17 cellular contexts compared by ENCODE assay signal in genomic region chr7:38907066-38907465, GRCh38. TPM values are rescaled to one million over a fixed set of nuclear protein-coding genes. Genes with fewer than 3 reads are reported as not detected.
A peak's percentile ranks its signal among the peaks of the same experiment; 100 is the strongest.
DNase-seq lines count a peak whose midpoint lies in the region; ATAC-seq and TF ChIP-seq lines count a peak whose summit lies in the region.
"Had no signal": no experiment of that assay in that cellular context is flagged by ENCODE, and none has a peak within 500 bp of the region (broad histone marks: within the 10 kb centered on the region; RNA-seq: fewer than 3 reads in every experiment).

No MANE protein-coding gene starts in this region.

- no peaks in the 10 kb centered on the region for H3K27me3 ChIP-seq in CD8-positive, alpha-beta memory T cell (ENCODE audit: insufficient read depth, low read length, poor library complexity, severe bottlenecking)
- no peaks in the 10 kb centered on the region for H3K27me3 ChIP-seq in upper lobe of left lung
- H3K27me3 ChIP-seq: esophagus muscularis mucosa, spleen had no signal

- POLR2A ChIA-PET in CD8-positive, alpha-beta memory T cell (lab: Charles Lee) = no interaction called here
- POLR2A ChIA-PET in OCI-LY7 (lab: Charles Lee) = interaction anchor here (0.7 kb wide), 2 partner anchors 10 to 11 kb away, joined by 4 to 5 read pairs; no protein-coding TSS in a partner anchor

- no peaks in the 10 kb centered on the region; the same call in 1 of the 2 replicates for H3K9me2 ChIP-seq in OCI-LY7 (ENCODE audit: insufficient read depth, low read length)

- no peak for TF ChIP-seq POLR2A in upper lobe of left lung (IDR thresholded peaks at IDR 0.05)

- no peaks in the 10 kb centered on the region for H4K20me1 ChIP-seq in OCI-LY7 (ENCODE audit: insufficient read depth, low read length)

- no peak overlapping the region for H2AFZ ChIP-seq in OCI-LY7 (ENCODE audit: low read length)

- H3K4me2 ChIP-seq in OCI-LY7 (ENCODE audit: low read length) = peak overlapping the region; percentile 100; the same call in 1 of the 2 replicates

- TF ChIP-seq CTCF in CD14-positive monocyte (IDR thresholded peaks at IDR 0.05) (no peak), OCI-LY7 (conservative IDR thresholded peaks at IDR 0.05; ENCODE audit: low read length) (no peak), upper lobe of left lung (IDR thresholded peaks at IDR 0.05) (no peak)

- TF ChIP-seq EP300 in upper lobe of left lung (IDR thresholded peaks at IDR 0.05) = no peak

- H3K27ac ChIP-seq in CD8-positive, alpha-beta memory T cell (ENCODE audit: low read depth, low read length) = no peak overlapping the region
- H3K27ac ChIP-seq in OCI-LY7 (ENCODE audit: low read depth, low read length, poor library complexity, severe bottlenecking) = no peak overlapping the region
- H3K27ac ChIP-seq in upper lobe of left lung = no peak overlapping the region
- H3K27ac ChIP-seq: C4-2B, esophagus muscularis mucosa, prostate gland, spleen had no signal

- H3K27ac Mint-ChIP-seq in CD14-positive monocyte = peak overlapping the region in 6 of 7 donors; percentile 31 to 82 (median 66)
- no peak overlapping the region for H3K27ac Mint-ChIP-seq in CD8-positive, alpha-beta memory T cell
- no peak overlapping the region for H3K27ac Mint-ChIP-seq in immature natural killer cell
- H3K27ac Mint-ChIP-seq: activated CD4-positive, alpha-beta T cell treated with anti-CD3 and anti-CD28 coated beads, Interleukin-2, amount 10 ng/mL, durations not matched to agents 24 days and 14 days had no signal

- H3K4me3 ChIP-seq in CD8-positive, alpha-beta memory T cell (ENCODE audit: low read length) = no peak overlapping the region
- H3K4me3 ChIP-seq in OCI-LY7 (ENCODE audit: low read depth, low read length, poor library complexity, severe bottlenecking) (no peak overlapping the region), upper lobe of left lung (no peak overlapping the region)
- H3K4me3 ChIP-seq: esophagus muscularis mucosa, prostate gland had no signal

- H3K36me3 ChIP-seq in CD8-positive, alpha-beta memory T cell (ENCODE audit: insufficient read depth, low read length) = no peaks in the 10 kb centered on the region
- H3K36me3 ChIP-seq in OCI-LY7 (ENCODE audit: insufficient read depth, low read length) = no peaks in the 10 kb centered on the region
- no peaks in the 10 kb centered on the region for H3K36me3 ChIP-seq in upper lobe of left lung
- H3K36me3 ChIP-seq: esophagus muscularis mucosa, prostate gland, spleen had no signal

- peaks cover 6% of the 10 kb centered on the region; the same call in 1 of the 2 replicates for H3K79me2 ChIP-seq in OCI-LY7 (ENCODE audit: insufficient read depth, low read depth, low read length)

- peaks cover 0 to 6% of the 10 kb centered on the region in 2 donors for H3K36me3 Mint-ChIP-seq in CD14-positive monocyte
- peaks cover 0 to 6% (median 4%) of the 10 kb centered on the region in 3 donors for H3K36me3 Mint-ChIP-seq in CD8-positive, alpha-beta memory T cell
- no peaks in the 10 kb centered on the region for H3K36me3 Mint-ChIP-seq in immature natural killer cell

- intact Hi-C loops in CD14-positive monocyte (cut with micrococcal nuclease) (no loop called here), OCI-LY7 (cut with micrococcal nuclease; ENCODE audit: unreplicated experiment) (no loop called here)

- peaks cover 8% of the 10 kb centered on the region for H3K4me1 ChIP-seq in CD8-positive, alpha-beta memory T cell (ENCODE audit: insufficient read depth, low read length)
- H3K4me1 ChIP-seq in OCI-LY7 (ENCODE audit: insufficient read depth, low read length, poor library complexity, severe bottlenecking) (peaks cover 14% of the 10 kb centered on the region), upper lobe of left lung (peaks cover 7 to 22% (median 10%) of the 10 kb centered on the region in 4 donors)
- H3K4me1 ChIP-seq: prostate gland had no signal

- CTCF ChIA-PET in CD8-positive, alpha-beta memory T cell (lab: Charles Lee) = no interaction called here
- CTCF ChIA-PET in OCI-LY7 (lab: Charles Lee; ENCODE audit: unreplicated experiment) = no interaction called here

- WGBS in upper lobe of left lung, 2 donors = 84 to 85% methylated on average over 3 of the region's 3 CpGs

- H3K9me3 Mint-ChIP-seq in CD14-positive monocyte (no peaks in the 10 kb centered on the region), immature natural killer cell (no peaks in the 10 kb centered on the region)
- no peaks in the 10 kb centered on the region for H3K9me3 Mint-ChIP-seq in CD8-positive, alpha-beta memory T cell
- H3K9me3 Mint-ChIP-seq: activated CD4-positive, alpha-beta T cell treated with anti-CD3 and anti-CD28 coated beads, Interleukin-2, amount 10 ng/mL, durations not matched to agents 24 days and 14 days had no signal

- H3K27me3 Mint-ChIP-seq in CD14-positive monocyte (ENCODE audit: low read depth in 3 of 3) (peaks cover 0 to 2% (median 0%) of the 10 kb centered on the region in 3 donors), immature natural killer cell (ENCODE audit: low read depth in 3 of 3) (peaks cover 0 to 2% (median 1%) of the 10 kb centered on the region in 3 donors)
- H3K27me3 Mint-ChIP-seq in CD8-positive, alpha-beta memory T cell = no peaks in the 10 kb centered on the region
- H3K27me3 Mint-ChIP-seq: activated CD4-positive, alpha-beta T cell treated with anti-CD3 and anti-CD28 coated beads, Interleukin-2, amount 10 ng/mL, durations not matched to agents 24 days and 14 days had no signal

- no TSS peak for BruUV-seq in OCI-LY7 (replicated peaks; lab: Mats Ljungman, UMichigan)

- peaks cover 38% of the 10 kb centered on the region for H3K4me1 Mint-ChIP-seq in CD14-positive monocyte
- H3K4me1 Mint-ChIP-seq in CD8-positive, alpha-beta memory T cell = peaks cover 36 to 59% (median 57%) of the 10 kb centered on the region in 3 donors
- H3K4me1 Mint-ChIP-seq in immature natural killer cell = peaks cover 35 to 67% of the 10 kb centered on the region in 2 donors

- no peaks in the 10 kb centered on the region for H3K9me3 ChIP-seq in CD8-positive, alpha-beta memory T cell (ENCODE audit: low read length)
- H3K9me3 ChIP-seq in OCI-LY7 (ENCODE audit: low read length) = no peaks in the 10 kb centered on the region
- H3K9me3 ChIP-seq in upper lobe of left lung = no peaks in the 10 kb centered on the region
- H3K9me3 ChIP-seq: esophagus muscularis mucosa, prostate gland, spleen had no signal

- no peak for DNase-seq in CD14-positive monocyte (ENCODE audit: low spot score)
- DNase-seq in CD8-positive, alpha-beta memory T cell = no peak
- no peak for DNase-seq in OCI-LY7 (ENCODE audit: low spot score)
- no peak for DNase-seq in immature natural killer cell
- no peak for DNase-seq in upper lobe of left lung
- no peak for DNase-seq in stimulated activated CD4-positive, alpha-beta T cell treated with anti-CD3 and anti-CD28 coated beads, Interleukin-2, amount 100 ng/mL, for 24 hours
- DNase-seq: activated CD4-positive, alpha-beta T cell treated with anti-CD3 and anti-CD28 coated beads, Interleukin-2, amount 10 ng/mL, durations not matched to agents 24 days and 14 days; head of caudate nucleus; KG1; NCI-H1930; NCI-H524 treated with DMSO at 0.1 percent for 48 hours; spleen had no signal

- ATAC-seq in HG02798 (IDR thresholded peaks at IDR 0.05; ENCODE audit: poor library complexity, unreplicated experiment) (no peak), upper lobe of left lung (ENCODE audit: low FRiP score in 2 of 2) (no peak), GM18873 (IDR thresholded peaks at IDR 0.05; ENCODE audit: low FRiP score, unreplicated experiment) (no peak)

- H3K4me3 Mint-ChIP-seq in CD14-positive monocyte (peak overlapping the region in 1 of 2 donors; percentile 52), immature natural killer cell (peak overlapping the region; percentile 7 to 61 (median 34))
- peak overlapping the region in 5 of 7 donors; percentile 20 to 84 (median 53) for H3K4me3 Mint-ChIP-seq in CD8-positive, alpha-beta memory T cell

RNA-seq across cellular contexts. Expression of gene VPS41, which starts 1.9 kb away (rescaled TPM):
- polyA plus RNA-seq in CD14-positive monocyte (10 to 100 TPM; 56.7 to 62.2 TPM), immature natural killer cell (10 to 100 TPM; 52.2 to 86.2 (median 72.6) TPM)
- 10 to 100 TPM; 66.0 to 66.9 TPM for total RNA-seq in CD8-positive, alpha-beta memory T cell
- polyA plus RNA-seq in CD8-positive, alpha-beta memory T cell = 46.7 TPM
- total RNA-seq in OCI-LY7 (2014; rRNA removed; shearing (Covaris generic)) = 23.2 and 30.6 TPM in 2 replicates
- total RNA-seq in OCI-LY7 (2022) (46.1 and 46.2 TPM in 2 replicates), upper lobe of left lung (10 to 100 TPM; 32.1 to 96.4 (median 48.4) TPM)

Comparison
In these comparisons a context has a peak if more than half of its experiments do, and no peak if none do; other contexts are left out.
1. H3K27ac Mint-ChIP-seq: peak in CD14-positive monocyte (6 of 7); none in CD8-positive, alpha-beta memory T cell (0 of 8) and immature natural killer cell (0 of 6).